In the genomic region with DNA sequence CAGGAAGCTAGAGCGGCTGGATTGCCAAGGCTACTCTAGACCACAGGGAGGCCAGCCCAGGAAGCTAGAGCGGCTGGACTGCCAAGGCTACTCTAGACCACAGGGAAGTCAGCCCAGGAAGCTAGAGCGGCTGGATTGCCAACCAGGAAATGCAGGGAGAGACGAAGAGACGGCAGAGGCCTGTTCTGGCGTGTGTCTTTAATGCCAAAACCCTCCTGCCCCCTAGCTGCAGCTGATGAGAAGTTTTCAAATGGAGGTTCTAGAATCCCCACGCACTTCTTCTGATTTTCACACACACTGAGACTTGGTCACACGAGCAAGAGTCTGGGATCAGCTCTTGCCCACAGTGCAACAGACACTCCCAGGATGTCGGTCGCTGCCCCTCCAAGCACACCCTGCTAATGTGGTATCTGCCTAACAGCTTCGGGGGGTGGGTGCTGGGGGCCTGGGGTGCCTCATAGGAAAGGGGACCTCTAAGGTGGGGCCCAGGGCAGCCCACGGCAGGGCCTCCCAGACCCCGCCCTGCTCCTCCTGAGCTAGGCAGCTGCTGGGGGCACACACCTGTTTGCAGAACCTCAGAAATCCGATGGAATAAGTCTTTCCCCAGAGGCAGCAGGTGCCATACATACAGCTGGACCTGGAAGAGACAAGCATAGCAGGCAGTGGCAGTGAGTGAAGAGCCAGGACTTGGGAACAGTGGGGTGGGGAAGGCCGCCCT, we compare ENCODE assay signal across 8 cellular contexts. TPM values are rescaled to one million over a fixed set of nuclear protein-coding genes. Genes with fewer than 3 reads are reported as not detected.
A peak's percentile ranks its signal among the peaks of the same experiment; 100 is the strongest.
DNase-seq lines count a peak whose midpoint lies in the region; ATAC-seq, FAIRE-seq and TF ChIP-seq lines count a peak whose summit lies in the region.

No MANE protein-coding gene starts in this region.

- no peaks in the 10 kb centered on the region for H3K79me2 ChIP-seq in OCI-LY3 (ENCODE audit: low read length)

- WGBS in body of pancreas, 2 donors, result 71 to 76% methylated on average over 8 to 13 of the region's 15 CpGs
- WGBS in suprapubic skin, result 38% methylated on average over 11 of the region's 15 CpGs

- peaks cover 22% of the 10 kb centered on the region for H4K20me1 ChIP-seq in OCI-LY3 (ENCODE audit: insufficient read depth, low read length)

- TF ChIP-seq POLR2A in body of pancreas (IDR thresholded peaks at IDR 0.05) (no peak), suprapubic skin (IDR thresholded peaks at IDR 0.05) (no peak)

- H2AFZ ChIP-seq in OCI-LY3 (ENCODE audit: low read depth, low read length), result no peak overlapping the region

- H3K27me3 ChIP-seq in OCI-LY3 (ENCODE audit: low read depth, low read length), result no peaks in the 10 kb centered on the region
- no peaks in the 10 kb centered on the region for H3K27me3 ChIP-seq in body of pancreas
- no peaks in the 10 kb centered on the region for H3K27me3 ChIP-seq in suprapubic skin

- no peaks in the 10 kb centered on the region for H3K4me1 ChIP-seq in OCI-LY3 (ENCODE audit: low read length)
- peaks cover 12% of the 10 kb centered on the region for H3K4me1 ChIP-seq in body of pancreas
- H3K4me1 ChIP-seq in kidney (ENCODE audit: control insufficient read depth in 1 of 2, insufficient read depth in 1 of 2, low read depth in 1 of 2, low read length in 2 of 2), result peaks cover 0 to 2% of the 10 kb centered on the region in 2 donors
- peaks cover 38% of the 10 kb centered on the region for H3K4me1 ChIP-seq in suprapubic skin

- no peak overlapping the region for H3K4me2 ChIP-seq in OCI-LY3 (ENCODE audit: low read length)

- H3K4me3 ChIP-seq in OCI-LY3 (ENCODE audit: low read length) (no peak overlapping the region), body of pancreas (no peak overlapping the region), kidney (ENCODE audit: low read length in 2 of 2) (no peak overlapping the region), suprapubic skin (no peak overlapping the region)

- peak; percentile 22 for DNase-seq in SIG-M5 treated with dmso at 0.1 percent for 504 hours (lab: John Stamatoyannopoulos, UW; ENCODE audit: unreplicated experiment)
- no peak for DNase-seq in SIG-M5 (lab: John Stamatoyannopoulos, UW)
- peak; percentile 33 to 65 (median 62) for DNase-seq in body of pancreas
- DNase-seq in kidney, result no peak
- no peak for DNase-seq in suprapubic skin (ENCODE audit: low spot score in 2 of 2)

- TF ChIP-seq CTCF in OCI-LY3 (IDR thresholded peaks at IDR 0.05; ENCODE audit: low read depth, low read length), result peak; percentile 28
- TF ChIP-seq CTCF in body of pancreas (IDR thresholded peaks at IDR 0.05), result peak in 4 of 7 experiments; percentile 19 to 55 (median 40)
- TF ChIP-seq CTCF in kidney (IDR thresholded peaks at IDR 0.05; ENCODE audit: borderline replicate concordance, extremely low read depth, insufficient read depth), result peak; percentile 42
- TF ChIP-seq CTCF in suprapubic skin (IDR thresholded peaks at IDR 0.05), result peak; percentile 47 to 49

- ATAC-seq in body of pancreas, result peak; percentile 51
- no peak for ATAC-seq in GM21786 (IDR thresholded peaks at IDR 0.05; ENCODE audit: unreplicated experiment)
- ATAC-seq in GM18517 (IDR thresholded peaks at IDR 0.05; ENCODE audit: unreplicated experiment), result no peak

- FAIRE-seq in kidney (lab: Jason Lieb, UNC), result no peak

- no peak overlapping the region for H3K27ac ChIP-seq in OCI-LY3 (ENCODE audit: low read length)
- H3K27ac ChIP-seq in body of pancreas, result peak overlapping the region in 3 of 4 donors; percentile 16 to 42 (median 29)
- no peak overlapping the region for H3K27ac ChIP-seq in kidney (ENCODE audit: low read depth in 2 of 2, low read length in 2 of 2)
- peak overlapping the region; percentile 53 for H3K27ac ChIP-seq in suprapubic skin

- H3K9ac ChIP-seq in OCI-LY3 (ENCODE audit: low read length) (no peak overlapping the region), kidney (ENCODE audit: low read length in 2 of 2) (peak overlapping the region in 1 of 2 donors; percentile 11)

- intact Hi-C loops in body of pancreas (cut with DNase I) (no loop called here), kidney (cut with DNase I) (no loop called here)

- H3K36me3 ChIP-seq in OCI-LY3 (replicated peaks; ENCODE audit: low read depth, low read length), result peaks cover 81% of the 10 kb centered on the region
- peaks cover 0 to 6% of the 10 kb centered on the region in 2 donors for H3K36me3 ChIP-seq in body of pancreas (replicated peaks in 1 of 2; ENCODE audit: insufficient read depth in 1 of 2, low read depth in 2 of 2)
- H3K36me3 ChIP-seq in kidney (ENCODE audit: control insufficient read depth in 1 of 2, insufficient read depth in 2 of 2, low read length in 2 of 2), result peaks cover 18 to 20% of the 10 kb centered on the region in 2 donors
- H3K36me3 ChIP-seq in suprapubic skin, result peaks cover 50% of the 10 kb centered on the region

- H3K9me3 ChIP-seq in OCI-LY3 (ENCODE audit: insufficient read depth, low read length) (no peaks in the 10 kb centered on the region), body of pancreas (no peaks in the 10 kb centered on the region), kidney (ENCODE audit: control insufficient read depth in 1 of 2, low read length in 2 of 2) (no peaks in the 10 kb centered on the region), suprapubic skin (no peaks in the 10 kb centered on the region)

- TF ChIP-seq EP300 in suprapubic skin (IDR thresholded peaks at IDR 0.05), result no peak

RNA-seq across cellular contexts. Expression of a gene that starts 28.5 kb away (rescaled TPM):
- total RNA-seq in body of pancreas, result 10 to 100 TPM; 16.9 to 35.6 TPM
- 23.4 TPM for total RNA-seq in kidney
- polyA plus RNA-seq in kidney (ENCODE audit: insufficient read depth, low read depth, low replicate concordance), result 2.2 TPM
- 10 to 100 TPM; 27.3 to 70.1 (median 52.8) TPM for total RNA-seq in suprapubic skin

RNA-seq across cellular contexts. Expression of a gene that starts 42.5 kb away (rescaled TPM):
- total RNA-seq in body of pancreas (10 to 100 TPM; 28.7 to 31.4 TPM), kidney (54.1 TPM), suprapubic skin (10 to 100 TPM; 41.5 to 54.9 (median 46.0) TPM)
- polyA plus RNA-seq in kidney (ENCODE audit: insufficient read depth, low read depth, low replicate concordance), result 22.9 TPM

RNA-seq across cellular contexts. Expression of a gene that starts 48.6 kb away (rescaled TPM):
- total RNA-seq in body of pancreas (10 to 100 TPM; 41.5 to 68.0 TPM), kidney (61.6 TPM), suprapubic skin (100 to 1,000 TPM in 1 of 4 donors, 10 to 100 TPM in 3; 49.7 to 178 (median 92.9) TPM)
- 26.6 TPM for polyA plus RNA-seq in kidney (ENCODE audit: insufficient read depth, low read depth, low replicate concordance)

Comparison
In these comparisons a context has a peak if more than half of its experiments do, and no peak if none do; other contexts are left out.
1. DNase-seq: peak in SIG-M5 treated with dmso at 0.1 percent for 504 hours (single experiment) and body of pancreas (4 of 4); none in SIG-M5 (single experiment), kidney (single experiment) and suprapubic skin (0 of 2).
2. H3K27ac ChIP-seq: peak in body of pancreas (3 of 4) and suprapubic skin (single experiment); none in OCI-LY3 (single experiment) and kidney (0 of 2).
3. Peak in every context shown above with its lines, with median percentiles within 50 percentile points of each other: CTCF ChIP-seq.